23 cellular contexts compared by ENCODE assay signal in the genomic region with DNA sequence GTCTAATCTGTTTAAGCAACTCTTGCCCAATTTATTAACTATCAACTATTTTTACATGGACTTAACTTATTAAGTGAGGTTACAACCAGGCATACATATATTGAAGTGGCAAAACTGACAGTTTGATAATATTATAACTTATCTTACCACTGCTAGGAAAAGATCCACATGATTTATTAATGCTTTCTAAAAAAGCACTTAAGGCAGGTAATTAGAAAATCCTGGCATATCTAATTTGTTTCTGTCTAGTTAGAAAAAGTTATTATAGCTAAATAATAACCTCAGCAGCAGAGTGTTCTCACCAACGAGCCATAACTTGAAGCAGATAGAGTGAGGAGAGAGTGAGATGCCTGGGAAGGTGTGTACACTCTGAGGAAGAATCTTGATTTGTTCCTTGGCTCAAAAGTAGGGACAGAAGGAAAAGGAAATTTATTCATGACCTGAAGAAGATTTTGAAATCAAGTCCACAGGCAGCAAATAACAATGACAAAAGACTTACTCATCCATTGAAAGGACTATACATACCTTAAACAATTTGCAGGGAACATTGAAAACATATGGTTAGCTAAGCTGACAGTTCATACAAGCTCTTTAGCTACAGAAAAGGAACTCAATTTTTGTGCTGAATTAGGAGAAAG. TPM values are rescaled to one million over a fixed set of nuclear protein-coding genes. Genes with fewer than 3 reads are reported as not detected.
DNase-seq lines count a peak whose midpoint lies in the region; ATAC-seq and TF ChIP-seq lines count a peak whose summit lies in the region.
"Had no signal": no experiment of that assay in that cellular context is flagged by ENCODE, and none has a peak within 500 bp of the region (broad histone marks: within the 10 kb centered on the region; RNA-seq: fewer than 3 reads in every experiment).

No MANE protein-coding gene starts in this region.

- H3K4me3 Mint-ChIP-seq in stimulated activated naive CD8-positive, alpha-beta T cell treated with anti-CD3 and anti-CD28 coated beads, Interleukin-15, amount 100 ng/mL, for 72 hours, result no peak overlapping the region
- H3K4me3 Mint-ChIP-seq: activated naive CD4-positive, alpha-beta T cell treated with anti-CD3 and anti-CD28 coated beads, Interleukin-2, amount 10 ng/mL, durations not matched to agents 7 days and 5 days; activated T-cell treated with anti-CD3 and anti-CD28 coated beads, Interleukin-2, amount 50 U/mL, for 4 hours; effector memory CD8-positive, alpha-beta T cell; natural killer cell treated with Interleukin-12 subunit alpha and Interleukin-12 subunit beta and Interleukin-15 and Interleukin-18, amount 100 ng/mL, for 72 hours had no signal

- no peak for TF ChIP-seq EP300 in suprapubic skin (IDR thresholded peaks at IDR 0.05)

- 26% methylated on average over 1 of the region's 1 CpG for WGBS in suprapubic skin

- no peaks in the 10 kb centered on the region for H3K4me1 Mint-ChIP-seq in stimulated activated naive CD8-positive, alpha-beta T cell treated with anti-CD3 and anti-CD28 coated beads, Interleukin-15, amount 100 ng/mL, for 72 hours
- H3K4me1 Mint-ChIP-seq: activated naive CD4-positive, alpha-beta T cell treated with anti-CD3 and anti-CD28 coated beads, Interleukin-2, amount 10 ng/mL, durations not matched to agents 7 days and 5 days had no signal

- H3K27me3 ChIP-seq in breast epithelium, result no peaks in the 10 kb centered on the region
- H3K27me3 ChIP-seq in suprapubic skin, result no peaks in the 10 kb centered on the region
- H3K27me3 ChIP-seq in gastrocnemius medialis, result no peaks in the 10 kb centered on the region
- H3K27me3 ChIP-seq: pancreas had no signal

- H3K4me1 ChIP-seq in breast epithelium (no peaks in the 10 kb centered on the region), suprapubic skin (peaks cover 6% of the 10 kb centered on the region), gastrocnemius medialis (no peaks in the 10 kb centered on the region)
- H3K4me1 ChIP-seq: Caco-2, pancreas had no signal

- ATAC-seq in stimulated activated naive CD8-positive, alpha-beta T cell treated with anti-CD3 and anti-CD28 coated beads, Interleukin-15, amount 100 ng/mL, for 72 hours, result no peak
- ATAC-seq in gastrocnemius medialis, result no peak
- ATAC-seq: activated T-cell treated with anti-CD3 and anti-CD28 coated beads, Interleukin-2, amount 50 U/mL, for 4 hours; effector memory CD8-positive, alpha-beta T cell; left colon; natural killer cell treated with Interleukin-12 subunit alpha and Interleukin-12 subunit beta and Interleukin-15 and Interleukin-18, amount 100 ng/mL, for 72 hours; pancreas; right cardiac atrium had no signal

- DNase-seq in HFF-Myc (ENCODE audit: extremely low read depth, low read depth) (peak; percentile 10), breast epithelium (ENCODE audit: low spot score in 2 of 2) (no peak), fibroblast of the aortic adventitia (ENCODE audit: low read depth) (peak; percentile 28), suprapubic skin (ENCODE audit: low spot score in 2 of 2) (no peak), LoVo (ENCODE audit: low spot score) (no peak), gastrocnemius medialis (no peak)
- no peak for DNase-seq in stimulated activated naive CD8-positive, alpha-beta T cell treated with anti-CD3 and anti-CD28 coated beads, Interleukin-15, amount 100 ng/mL, for 72 hours
- DNase-seq: activated CD4-positive, CD25-positive, alpha-beta regulatory T cell treated with anti-CD3 and anti-CD28 coated beads, Interleukin-2, amount 50 U/mL, for 72 hours; activated CD8-positive, alpha-beta memory T cell treated with anti-CD3 and anti-CD28 coated beads for 24 hours; activated naive CD4-positive, alpha-beta T cell treated with anti-CD3 and anti-CD28 coated beads, Interleukin-2, amount 10 ng/mL, durations not matched to agents 7 days and 5 days; activated T-cell treated with anti-CD3 and anti-CD28 coated beads, Interleukin-2, amount 50 U/mL, for 4 hours; anterior cingulate cortex; Caco-2; effector memory CD8-positive, alpha-beta T cell; IMR-90; left colon; MM.1S; NCI-H526 treated with DMSO at 0.1 percent for 48 hours; pancreas; right cardiac atrium had no signal

- in situ Hi-C loops in gastrocnemius medialis (cut with MboI; ENCODE audit: low sequenced_read_pairs in 4 of 4), result no loop called here

- H3K27me3 Mint-ChIP-seq in stimulated activated naive CD8-positive, alpha-beta T cell treated with anti-CD3 and anti-CD28 coated beads, Interleukin-15, amount 100 ng/mL, for 72 hours, result no peaks in the 10 kb centered on the region
- H3K27me3 Mint-ChIP-seq: activated naive CD4-positive, alpha-beta T cell treated with anti-CD3 and anti-CD28 coated beads, Interleukin-2, amount 10 ng/mL, durations not matched to agents 7 days and 5 days; effector memory CD8-positive, alpha-beta T cell; natural killer cell treated with Interleukin-12 subunit alpha and Interleukin-12 subunit beta and Interleukin-15 and Interleukin-18, amount 100 ng/mL, for 72 hours had no signal

- peak overlapping the region in 1 of 2 donors; percentile 9 for H3K27ac Mint-ChIP-seq in stimulated activated naive CD8-positive, alpha-beta T cell treated with anti-CD3 and anti-CD28 coated beads, Interleukin-15, amount 100 ng/mL, for 72 hours
- H3K27ac Mint-ChIP-seq: activated naive CD4-positive, alpha-beta T cell treated with anti-CD3 and anti-CD28 coated beads, Interleukin-2, amount 10 ng/mL, durations not matched to agents 7 days and 5 days; effector memory CD8-positive, alpha-beta T cell; natural killer cell treated with Interleukin-12 subunit alpha and Interleukin-12 subunit beta and Interleukin-15 and Interleukin-18, amount 100 ng/mL, for 72 hours had no signal

- TF ChIP-seq CTCF in HFF-Myc (IDR thresholded peaks at IDR 0.05; ENCODE audit: low read depth, low read length, missing control alignments), result no peak
- TF ChIP-seq CTCF in breast epithelium (IDR thresholded peaks at IDR 0.05), result no peak
- no peak for TF ChIP-seq CTCF in fibroblast of the aortic adventitia (IDR thresholded peaks at IDR 0.05; ENCODE audit: insufficient read depth, low read length)
- no peak for TF ChIP-seq CTCF in suprapubic skin (IDR thresholded peaks at IDR 0.05)
- TF ChIP-seq CTCF in gastrocnemius medialis (IDR thresholded peaks at IDR 0.05 in 4 of 5, conservative IDR thresholded peaks at IDR 0.05 in 1 of 5), result no peak

- no peaks in the 10 kb centered on the region for H3K36me3 ChIP-seq in breast epithelium
- no peaks in the 10 kb centered on the region for H3K36me3 ChIP-seq in suprapubic skin
- no peaks in the 10 kb centered on the region for H3K36me3 ChIP-seq in gastrocnemius medialis
- H3K36me3 ChIP-seq: pancreas had no signal

- H3K9me3 Mint-ChIP-seq in stimulated activated naive CD8-positive, alpha-beta T cell treated with anti-CD3 and anti-CD28 coated beads, Interleukin-15, amount 100 ng/mL, for 72 hours, result no peaks in the 10 kb centered on the region
- H3K9me3 Mint-ChIP-seq: natural killer cell treated with Interleukin-12 subunit alpha and Interleukin-12 subunit beta and Interleukin-15 and Interleukin-18, amount 100 ng/mL, for 72 hours had no signal

- TF ChIP-seq POLR2A in breast epithelium (IDR thresholded peaks at IDR 0.05), result no peak
- TF ChIP-seq POLR2A in suprapubic skin (IDR thresholded peaks at IDR 0.05), result no peak
- TF ChIP-seq POLR2A in gastrocnemius medialis (IDR thresholded peaks at IDR 0.05), result no peak

- H3K9me3 ChIP-seq in breast epithelium (no peaks in the 10 kb centered on the region), suprapubic skin (no peaks in the 10 kb centered on the region), gastrocnemius medialis (no peaks in the 10 kb centered on the region)
- H3K9me3 ChIP-seq: Caco-2, pancreas had no signal

- H3K4me3 ChIP-seq in HFF-Myc (replicated peaks; ENCODE audit: low read depth, low read length) (no peak overlapping the region), breast epithelium (no peak overlapping the region), fibroblast of the aortic adventitia (ENCODE audit: low read depth, low read length) (no peak overlapping the region), suprapubic skin (no peak overlapping the region), gastrocnemius medialis (no peak overlapping the region)
- H3K4me3 ChIP-seq: pancreas had no signal

- intact Hi-C loops in breast epithelium (cut with DNase I; ENCODE audit: low total_unique reads), result no loop called here
- intact Hi-C loops in gastrocnemius medialis (cut with DNase I; ENCODE audit: low total_unique reads), result no loop called here

- H3K27ac ChIP-seq in breast epithelium (peak overlapping the region; percentile 62 to 64), suprapubic skin (peak overlapping the region; percentile 40), gastrocnemius medialis (no peak overlapping the region)
- H3K27ac ChIP-seq: pancreas had no signal

RNA-seq across cellular contexts. Expression of gene MUC15, which starts 7.1 kb away (rescaled TPM):
- 10 to 100 TPM in 1 of 3 donors, 1 to 10 TPM in 1, not detected in 1; 6.6 to 61.2 TPM for total RNA-seq in breast epithelium
- 0.25 TPM in 1 of 2 replicates, not detected in the other for total RNA-seq in fibroblast of the aortic adventitia (ENCODE audit: low replicate concordance)
- 10 to 100 TPM; 36.1 to 64.8 (median 55.0) TPM for total RNA-seq in suprapubic skin
- total RNA-seq in gastrocnemius medialis, result not detected
- total RNA-seq: activated T-cell treated with anti-CD3 and anti-CD28 coated beads, Interleukin-2, amount 50 U/mL, for 4 hours; frontal cortex; IMR-90; left colon; natural killer cell treated with Interleukin-12 subunit alpha and Interleukin-12 subunit beta and Interleukin-15 and Interleukin-18, amount 100 ng/mL, for 72 hours; right cardiac atrium; temporal lobe had no signal

Comparison
In these comparisons a context has a peak if more than half of its experiments do, and no peak if none do; other contexts are left out.
1. DNase-seq: peak in HFF-Myc (single experiment) and fibroblast of the aortic adventitia (single experiment); none in breast epithelium (0 of 2), suprapubic skin (0 of 2), stimulated activated naive CD8-positive, alpha-beta T cell treated with anti-CD3 and anti-CD28 coated beads, Interleukin-15, amount 100 ng/mL, for 72 hours (0 of 2), LoVo (single experiment) and gastrocnemius medialis (0 of 2).
2. H3K27ac ChIP-seq: peak in breast epithelium (2 of 2) and suprapubic skin (single experiment); none in gastrocnemius medialis (0 of 4).